Comparison of ENCODE assay signal across 28 cellular contexts in genomic region chr9:98209530-98209929, GRCh38.
"Had no signal": no experiment of that assay in that cellular context is flagged by ENCODE, and none has a peak within 500 bp of the region (broad histone marks: within the 10 kb centered on the region; RNA-seq: fewer than 3 reads in every experiment).

No MANE protein-coding gene starts in this region.

- H3K27me3 Mint-ChIP-seq: naive thymus-derived CD4-positive, alpha-beta T cell; stimulated activated memory B cell treated with anti-CD40 and anti-IgM and Interleukin-4, amounts not matched to agents 10 μg/mL and 1 μg/mL and 100 μg/mL, for 72 hours; stimulated activated naive CD8-positive, alpha-beta T cell treated with anti-CD3 and anti-CD28 coated beads, Interleukin-15, amount 100 ng/mL, for 72 hours; type B pancreatic cell had no signal

- H2AFZ ChIP-seq: neural progenitor cell had no signal

- H3K4me1 Mint-ChIP-seq: natural killer cell; stimulated activated naive CD8-positive, alpha-beta T cell treated with anti-CD3 and anti-CD28 coated beads, Interleukin-15, amount 100 ng/mL, for 72 hours had no signal

- H3K36me3 Mint-ChIP-seq: natural killer cell; neural progenitor cell; stimulated activated memory B cell treated with anti-CD40 and anti-IgM and Interleukin-4, amounts not matched to agents 10 μg/mL and 1 μg/mL and 100 μg/mL, for 72 hours; type B pancreatic cell had no signal

- H3K4me1 ChIP-seq: neural progenitor cell, pancreas, uterus had no signal

- H3K36me3 ChIP-seq: neural progenitor cell, pancreas, right lobe of liver, transverse colon, uterus had no signal

- H3K9me3 Mint-ChIP-seq: naive thymus-derived CD4-positive, alpha-beta T cell; natural killer cell; nephron; neural progenitor cell; stimulated activated memory B cell treated with anti-CD40 and anti-IgM and Interleukin-4, amounts not matched to agents 10 μg/mL and 1 μg/mL and 100 μg/mL, for 72 hours; stimulated activated naive CD8-positive, alpha-beta T cell treated with anti-CD3 and anti-CD28 coated beads, Interleukin-15, amount 100 ng/mL, for 72 hours; type B pancreatic cell had no signal

- H3K27me3 ChIP-seq: neural progenitor cell, pancreas, right lobe of liver, sigmoid colon, spleen, suprapubic skin, testis, tibial artery, transverse colon, upper lobe of right lung, uterus had no signal

- H3K27ac Mint-ChIP-seq: natural killer cell; nephron; neural progenitor cell; stimulated activated memory B cell treated with anti-CD40 and anti-IgM and Interleukin-4, amounts not matched to agents 10 μg/mL and 1 μg/mL and 100 μg/mL, for 72 hours; type B pancreatic cell had no signal

- H3K27ac ChIP-seq: neural progenitor cell, pancreas, psoas muscle, right lobe of liver, sigmoid colon, spleen, suprapubic skin, testis, tibial artery, transverse colon, upper lobe of right lung, uterus had no signal

- H3K4me2 ChIP-seq: neural progenitor cell, smooth muscle cell had no signal

- DNase-seq: naive thymus-derived CD4-positive, alpha-beta T cell; natural killer cell; occipital lobe; pancreas; right cardiac atrium; right lobe of liver; sigmoid colon; spleen; stimulated activated CD4-positive, alpha-beta T cell treated with anti-CD3 and anti-CD28 coated beads, Interleukin-12 subunit alpha, Interleukin-12 subunit beta, amount 100 ng/mL, for 4 hours; stimulated activated CD4-positive, alpha-beta T cell treated with anti-CD3 and anti-CD28 coated beads, Interleukin-1b, Interleukin-23, amount 100 ng/mL, for 48 hours; stimulated activated CD4-positive, alpha-beta T cell treated with anti-CD3 and anti-CD28 coated beads, Interleukin-4, amount 100 ng/mL, for 1 hour; stimulated activated CD4-positive, alpha-beta T cell treated with anti-CD3 and anti-CD28 coated beads, Interleukin-4, amount 100 ng/mL, for 4 hours; stimulated activated CD8-positive, alpha-beta memory T cell treated with anti-CD3 and anti-CD28 coated beads, Interleukin-4, amount 100 ng/mL, for 48 hours; stimulated activated naive CD4-positive, alpha-beta T cell; stimulated activated naive CD8-positive, alpha-beta T cell treated with anti-CD3 and anti-CD28 coated beads, Interleukin-15, amount 100 ng/mL, for 72 hours; stimulated activated naive CD8-positive, alpha-beta T cell treated with anti-CD3 and anti-CD28 coated beads, Interleukin-15, Interleukin-2, amounts not matched to agents 100 U/mL and 50 U/mL, for 24 hours; testis; tibial artery; transverse colon; upper lobe of right lung; uterus had no signal

- H3K9ac ChIP-seq: neural progenitor cell had no signal

- H3K4me3 ChIP-seq: neural progenitor cell, pancreas, psoas muscle, right lobe of liver, sigmoid colon, smooth muscle cell, spleen, suprapubic skin, testis, tibial artery, transverse colon, upper lobe of right lung, uterus had no signal

- ATAC-seq: naive thymus-derived CD4-positive, alpha-beta T cell; natural killer cell; pancreas; psoas muscle; right cardiac atrium; stimulated activated memory B cell treated with anti-CD40 and anti-IgM and Interleukin-4, amounts not matched to agents 10 μg/mL and 1 μg/mL and 100 μg/mL, for 72 hours; stimulated activated naive CD8-positive, alpha-beta T cell treated with anti-CD3 and anti-CD28 coated beads, Interleukin-15, amount 100 ng/mL, for 72 hours; stimulated activated naive CD8-positive, alpha-beta T cell treated with anti-CD3 and anti-CD28 coated beads, Interleukin-15, Interleukin-2, amounts not matched to agents 100 U/mL and 50 U/mL, for 24 hours had no signal

- H3K9me3 ChIP-seq: pancreas, psoas muscle, right lobe of liver, sigmoid colon, spleen, suprapubic skin, testis, tibial artery, transverse colon, upper lobe of right lung, uterus had no signal

- H3K4me3 Mint-ChIP-seq: naive thymus-derived CD4-positive, alpha-beta T cell; natural killer cell; nephron; neural progenitor cell; stimulated activated memory B cell treated with anti-CD40 and anti-IgM and Interleukin-4, amounts not matched to agents 10 μg/mL and 1 μg/mL and 100 μg/mL, for 72 hours; stimulated activated naive CD8-positive, alpha-beta T cell treated with anti-CD3 and anti-CD28 coated beads, Interleukin-15, amount 100 ng/mL, for 72 hours; type B pancreatic cell had no signal
